1 cellular context compared by ENCODE assay signal in genomic region chr3:124700880-124701684, GRCh38.
A peak's percentile ranks its signal among the peaks of the same experiment; 100 is the strongest.
TF ChIP-seq lines count a peak whose summit lies in the region.

No MANE protein-coding gene starts in this region.

TF ChIP-seq in HepG2, 621 proteins besides CTCF, POLR2A, EP300 and RAD21 (continued from another document and continues in another):
- TF ChIP-seq PRDM4 (CRISPR knock-in tag; IDR thresholded peaks at IDR 0.05; ENCODE audit: borderline replicate concordance) (no peak), JDP2 (CRISPR knock-in tag; IDR thresholded peaks at IDR 0.05; ENCODE audit: borderline replicate concordance) (no peak), ZNF709 (CRISPR knock-in tag; IDR thresholded peaks at IDR 0.05) (no peak), ISL2 (CRISPR knock-in tag; IDR thresholded peaks at IDR 0.05) (peak; percentile 76), ZNF740 (CRISPR knock-in tag; IDR thresholded peaks at IDR 0.05) (no peak), SRSF1 (optimal IDR thresholded peaks at IDR 0.05; ENCODE audit: low read depth, low read length) (no peak), TCF7L2 (IDR thresholded peaks at IDR 0.05; ENCODE audit: low read depth, low read length) (no peak), KLF13 (CRISPR knock-in tag; IDR thresholded peaks at IDR 0.05) (no peak), NR2F1 (CRISPR knock-in tag; IDR thresholded peaks at IDR 0.05) (peak; percentile 56 to 61; a peak in 2 of 4 replicates), RFX3 (CRISPR knock-in tag; IDR thresholded peaks at IDR 0.05) (no peak), PATZ1 (CRISPR knock-in tag; IDR thresholded peaks at IDR 0.05) (peak; percentile 18; the same call in 1 of the 2 replicates), STAT6 (CRISPR knock-in tag; IDR thresholded peaks at IDR 0.05; ENCODE audit: borderline replicate concordance) (no peak), POLR2G (IDR thresholded peaks at IDR 0.05; ENCODE audit: low read depth, low read length) (peak; percentile 94), ZNF607 (CRISPR knock-in tag; IDR thresholded peaks at IDR 0.05; ENCODE audit: borderline replicate concordance) (no peak), NPAS2 (CRISPR knock-in tag; IDR thresholded peaks at IDR 0.05; ENCODE audit: borderline replicate concordance) (no peak), ZNF556 (CRISPR knock-in tag; IDR thresholded peaks at IDR 0.05; ENCODE audit: borderline replicate concordance) (peak; percentile 72; the same call in 1 of the 2 replicates), SRY (CRISPR knock-in tag; IDR thresholded peaks at IDR 0.05) (0 out of 2 replicates have a peak, but pooled peaks have one; percentile 37), TFAP4 (IDR thresholded peaks at IDR 0.05; ENCODE audit: borderline replicate concordance, low read depth) (peak; percentile 98), ZIK1 (CRISPR knock-in tag; IDR thresholded peaks at IDR 0.05; ENCODE audit: borderline replicate concordance, low read depth) (no peak), GABPB1 (CRISPR knock-in tag; IDR thresholded peaks at IDR 0.05) (peak; percentile 67), ZNF780A (CRISPR knock-in tag; IDR thresholded peaks at IDR 0.05) (no peak), TCF7 (IDR thresholded peaks at IDR 0.05; ENCODE audit: low read depth) (peak; percentile 43; the same call in 1 of the 2 replicates), ZNF546 (CRISPR knock-in tag; conservative IDR thresholded peaks at IDR 0.05) (no peak), ZEB1 (IDR thresholded peaks at IDR 0.05; ENCODE audit: insufficient replicate concordance, low read depth) (no peak), ADNP (CRISPR knock-in tag; IDR thresholded peaks at IDR 0.05) (no peak), ZBTB49 (CRISPR knock-in tag; IDR thresholded peaks at IDR 0.05; ENCODE audit: borderline replicate concordance) (no peak)
- TF ChIP-seq, protein P1, sequence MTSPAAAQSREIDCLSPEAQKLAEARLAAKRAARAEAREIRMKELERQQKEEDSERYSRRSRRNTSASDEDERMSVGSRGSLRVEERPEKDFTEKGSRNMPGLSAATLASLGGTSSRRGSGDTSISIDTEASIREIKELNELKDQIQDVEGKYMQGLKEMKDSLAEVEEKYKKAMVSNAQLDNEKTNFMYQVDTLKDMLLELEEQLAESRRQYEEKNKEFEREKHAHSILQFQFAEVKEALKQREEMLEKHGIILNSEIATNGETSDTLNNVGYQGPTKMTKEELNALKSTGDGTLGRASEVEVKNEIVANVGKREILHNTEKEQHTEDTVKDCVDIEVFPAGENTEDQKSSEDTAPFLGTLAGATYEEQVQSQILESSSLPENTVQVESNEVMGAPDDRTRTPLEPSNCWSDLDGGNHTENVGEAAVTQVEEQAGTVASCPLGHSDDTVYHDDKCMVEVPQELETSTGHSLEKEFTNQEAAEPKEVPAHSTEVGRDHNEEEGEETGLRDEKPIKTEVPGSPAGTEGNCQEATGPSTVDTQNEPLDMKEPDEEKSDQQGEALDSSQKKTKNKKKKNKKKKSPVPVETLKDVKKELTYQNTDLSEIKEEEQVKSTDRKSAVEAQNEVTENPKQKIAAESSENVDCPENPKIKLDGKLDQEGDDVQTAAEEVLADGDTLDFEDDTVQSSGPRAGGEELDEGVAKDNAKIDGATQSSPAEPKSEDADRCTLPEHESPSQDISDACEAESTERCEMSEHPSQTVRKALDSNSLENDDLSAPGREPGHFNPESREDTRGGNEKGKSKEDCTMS (CRISPR knock-in tag; conservative IDR thresholded peaks at IDR 0.05): no peak
- TF ChIP-seq, protein P2, sequence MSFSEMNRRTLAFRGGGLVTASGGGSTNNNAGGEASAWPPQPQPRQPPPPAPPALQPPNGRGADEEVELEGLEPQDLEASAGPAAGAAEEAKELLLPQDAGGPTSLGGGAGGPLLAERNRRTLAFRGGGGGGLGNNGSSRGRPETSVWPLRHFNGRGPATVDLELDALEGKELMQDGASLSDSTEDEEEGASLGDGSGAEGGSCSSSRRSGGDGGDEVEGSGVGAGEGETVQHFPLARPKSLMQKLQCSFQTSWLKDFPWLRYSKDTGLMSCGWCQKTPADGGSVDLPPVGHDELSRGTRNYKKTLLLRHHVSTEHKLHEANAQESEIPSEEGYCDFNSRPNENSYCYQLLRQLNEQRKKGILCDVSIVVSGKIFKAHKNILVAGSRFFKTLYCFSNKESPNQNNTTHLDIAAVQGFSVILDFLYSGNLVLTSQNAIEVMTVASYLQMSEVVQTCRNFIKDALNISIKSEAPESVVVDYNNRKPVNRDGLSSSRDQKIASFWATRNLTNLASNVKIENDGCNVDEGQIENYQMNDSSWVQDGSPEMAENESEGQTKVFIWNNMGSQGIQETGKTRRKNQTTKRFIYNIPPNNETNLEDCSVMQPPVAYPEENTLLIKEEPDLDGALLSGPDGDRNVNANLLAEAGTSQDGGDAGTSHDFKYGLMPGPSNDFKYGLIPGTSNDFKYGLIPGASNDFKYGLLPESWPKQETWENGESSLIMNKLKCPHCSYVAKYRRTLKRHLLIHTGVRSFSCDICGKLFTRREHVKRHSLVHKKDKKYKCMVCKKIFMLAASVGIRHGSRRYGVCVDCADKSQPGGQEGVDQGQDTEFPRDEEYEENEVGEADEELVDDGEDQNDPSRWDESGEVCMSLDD (CRISPR knock-in tag; IDR thresholded peaks at IDR 0.05; ENCODE audit: borderline replicate concordance): no peak
- TF ChIP-seq, protein P3, sequence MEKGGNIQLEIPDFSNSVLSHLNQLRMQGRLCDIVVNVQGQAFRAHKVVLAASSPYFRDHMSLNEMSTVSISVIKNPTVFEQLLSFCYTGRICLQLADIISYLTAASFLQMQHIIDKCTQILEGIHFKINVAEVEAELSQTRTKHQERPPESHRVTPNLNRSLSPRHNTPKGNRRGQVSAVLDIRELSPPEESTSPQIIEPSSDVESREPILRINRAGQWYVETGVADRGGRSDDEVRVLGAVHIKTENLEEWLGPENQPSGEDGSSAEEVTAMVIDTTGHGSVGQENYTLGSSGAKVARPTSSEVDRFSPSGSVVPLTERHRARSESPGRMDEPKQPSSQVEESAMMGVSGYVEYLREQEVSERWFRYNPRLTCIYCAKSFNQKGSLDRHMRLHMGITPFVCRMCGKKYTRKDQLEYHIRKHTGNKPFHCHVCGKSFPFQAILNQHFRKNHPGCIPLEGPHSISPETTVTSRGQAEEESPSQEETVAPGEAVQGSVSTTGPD (CRISPR knock-in tag; IDR thresholded peaks at IDR 0.05): no peak
- TF ChIP-seq, protein P4, sequence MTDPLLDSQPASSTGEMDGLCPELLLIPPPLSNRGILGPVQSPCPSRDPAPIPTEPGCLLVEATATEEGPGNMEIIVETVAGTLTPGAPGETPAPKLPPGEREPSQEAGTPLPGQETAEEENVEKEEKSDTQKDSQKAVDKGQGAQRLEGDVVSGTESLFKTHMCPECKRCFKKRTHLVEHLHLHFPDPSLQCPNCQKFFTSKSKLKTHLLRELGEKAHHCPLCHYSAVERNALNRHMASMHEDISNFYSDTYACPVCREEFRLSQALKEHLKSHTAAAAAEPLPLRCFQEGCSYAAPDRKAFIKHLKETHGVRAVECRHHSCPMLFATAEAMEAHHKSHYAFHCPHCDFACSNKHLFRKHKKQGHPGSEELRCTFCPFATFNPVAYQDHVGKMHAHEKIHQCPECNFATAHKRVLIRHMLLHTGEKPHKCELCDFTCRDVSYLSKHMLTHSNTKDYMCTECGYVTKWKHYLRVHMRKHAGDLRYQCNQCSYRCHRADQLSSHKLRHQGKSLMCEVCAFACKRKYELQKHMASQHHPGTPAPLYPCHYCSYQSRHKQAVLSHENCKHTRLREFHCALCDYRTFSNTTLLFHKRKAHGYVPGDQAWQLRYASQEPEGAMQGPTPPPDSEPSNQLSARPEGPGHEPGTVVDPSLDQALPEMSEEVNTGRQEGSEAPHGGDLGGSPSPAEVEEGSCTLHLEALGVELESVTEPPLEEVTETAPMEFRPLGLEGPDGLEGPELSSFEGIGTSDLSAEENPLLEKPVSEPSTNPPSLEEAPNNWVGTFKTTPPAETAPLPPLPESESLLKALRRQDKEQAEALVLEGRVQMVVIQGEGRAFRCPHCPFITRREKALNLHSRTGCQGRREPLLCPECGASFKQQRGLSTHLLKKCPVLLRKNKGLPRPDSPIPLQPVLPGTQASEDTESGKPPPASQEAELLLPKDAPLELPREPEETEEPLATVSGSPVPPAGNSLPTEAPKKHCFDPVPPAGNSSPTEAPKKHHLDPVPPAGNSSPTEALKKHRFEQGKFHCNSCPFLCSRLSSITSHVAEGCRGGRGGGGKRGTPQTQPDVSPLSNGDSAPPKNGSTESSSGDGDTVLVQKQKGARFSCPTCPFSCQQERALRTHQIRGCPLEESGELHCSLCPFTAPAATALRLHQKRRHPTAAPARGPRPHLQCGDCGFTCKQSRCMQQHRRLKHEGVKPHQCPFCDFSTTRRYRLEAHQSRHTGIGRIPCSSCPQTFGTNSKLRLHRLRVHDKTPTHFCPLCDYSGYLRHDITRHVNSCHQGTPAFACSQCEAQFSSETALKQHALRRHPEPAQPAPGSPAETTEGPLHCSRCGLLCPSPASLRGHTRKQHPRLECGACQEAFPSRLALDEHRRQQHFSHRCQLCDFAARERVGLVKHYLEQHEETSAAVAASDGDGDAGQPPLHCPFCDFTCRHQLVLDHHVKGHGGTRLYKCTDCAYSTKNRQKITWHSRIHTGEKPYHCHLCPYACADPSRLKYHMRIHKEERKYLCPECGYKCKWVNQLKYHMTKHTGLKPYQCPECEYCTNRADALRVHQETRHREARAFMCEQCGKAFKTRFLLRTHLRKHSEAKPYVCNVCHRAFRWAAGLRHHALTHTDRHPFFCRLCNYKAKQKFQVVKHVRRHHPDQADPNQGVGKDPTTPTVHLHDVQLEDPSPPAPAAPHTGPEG (CRISPR knock-in tag; IDR thresholded peaks at IDR 0.05): 0 out of 2 replicates have a peak, but pooled peaks have one; percentile 61
